1 cellular context compared by ENCODE assay signal in the genomic region with DNA sequence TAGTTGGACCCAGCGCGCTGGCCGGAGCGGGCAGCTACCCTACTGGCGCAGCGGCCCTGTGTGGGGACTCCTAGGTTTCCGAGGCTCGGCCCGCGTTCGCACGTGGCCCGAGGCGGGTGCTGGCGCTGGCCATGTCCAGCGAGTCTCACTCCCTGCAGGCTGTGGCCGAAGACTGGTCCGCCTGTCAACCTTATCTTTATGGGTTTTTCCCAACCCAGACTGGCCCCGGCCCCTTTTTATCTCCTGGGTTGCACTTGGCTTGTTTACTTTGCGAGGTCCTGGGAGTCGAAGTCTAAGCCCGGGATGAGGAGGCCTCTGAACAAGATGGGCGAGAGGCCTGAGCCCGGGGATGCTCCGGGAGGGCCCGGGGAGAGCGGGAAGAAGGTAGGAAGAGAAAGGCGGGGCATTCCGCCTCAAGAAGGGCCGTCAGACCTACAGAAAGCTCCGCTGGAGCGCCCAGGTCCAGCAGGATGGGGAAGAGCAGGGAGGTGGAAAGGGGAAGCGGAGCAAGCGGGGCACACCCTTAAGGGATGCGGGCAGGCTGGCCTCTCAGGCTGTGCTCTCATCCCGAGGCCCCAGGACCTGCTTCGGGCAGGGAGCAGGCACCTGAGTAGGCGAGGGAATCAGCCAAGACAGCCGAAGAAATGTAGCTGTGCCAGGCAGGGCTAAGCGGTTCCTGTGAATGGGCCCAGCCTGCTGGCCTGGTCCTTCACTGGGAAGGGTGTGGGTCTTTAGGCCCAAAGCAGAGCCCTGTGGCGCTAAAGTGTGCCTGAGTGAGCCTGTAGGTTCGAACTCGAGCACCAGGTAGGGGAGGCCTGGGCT.
TF ChIP-seq lines count a peak whose summit lies in the region.

No MANE protein-coding gene starts in this region.

TF ChIP-seq in HepG2, 621 proteins besides CTCF, POLR2A, EP300 and RAD21 (continued from another document and continues in another):
- TF ChIP-seq, protein P1, sequence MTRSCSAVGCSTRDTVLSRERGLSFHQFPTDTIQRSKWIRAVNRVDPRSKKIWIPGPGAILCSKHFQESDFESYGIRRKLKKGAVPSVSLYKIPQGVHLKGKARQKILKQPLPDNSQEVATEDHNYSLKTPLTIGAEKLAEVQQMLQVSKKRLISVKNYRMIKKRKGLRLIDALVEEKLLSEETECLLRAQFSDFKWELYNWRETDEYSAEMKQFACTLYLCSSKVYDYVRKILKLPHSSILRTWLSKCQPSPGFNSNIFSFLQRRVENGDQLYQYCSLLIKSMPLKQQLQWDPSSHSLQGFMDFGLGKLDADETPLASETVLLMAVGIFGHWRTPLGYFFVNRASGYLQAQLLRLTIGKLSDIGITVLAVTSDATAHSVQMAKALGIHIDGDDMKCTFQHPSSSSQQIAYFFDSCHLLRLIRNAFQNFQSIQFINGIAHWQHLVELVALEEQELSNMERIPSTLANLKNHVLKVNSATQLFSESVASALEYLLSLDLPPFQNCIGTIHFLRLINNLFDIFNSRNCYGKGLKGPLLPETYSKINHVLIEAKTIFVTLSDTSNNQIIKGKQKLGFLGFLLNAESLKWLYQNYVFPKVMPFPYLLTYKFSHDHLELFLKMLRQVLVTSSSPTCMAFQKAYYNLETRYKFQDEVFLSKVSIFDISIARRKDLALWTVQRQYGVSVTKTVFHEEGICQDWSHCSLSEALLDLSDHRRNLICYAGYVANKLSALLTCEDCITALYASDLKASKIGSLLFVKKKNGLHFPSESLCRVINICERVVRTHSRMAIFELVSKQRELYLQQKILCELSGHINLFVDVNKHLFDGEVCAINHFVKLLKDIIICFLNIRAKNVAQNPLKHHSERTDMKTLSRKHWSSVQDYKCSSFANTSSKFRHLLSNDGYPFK (CRISPR knock-in tag; IDR thresholded peaks at IDR 0.05; ENCODE audit: borderline replicate concordance) = peak; percentile 83; the same call in 1 of the 2 replicates
- TF ChIP-seq, protein P2, sequence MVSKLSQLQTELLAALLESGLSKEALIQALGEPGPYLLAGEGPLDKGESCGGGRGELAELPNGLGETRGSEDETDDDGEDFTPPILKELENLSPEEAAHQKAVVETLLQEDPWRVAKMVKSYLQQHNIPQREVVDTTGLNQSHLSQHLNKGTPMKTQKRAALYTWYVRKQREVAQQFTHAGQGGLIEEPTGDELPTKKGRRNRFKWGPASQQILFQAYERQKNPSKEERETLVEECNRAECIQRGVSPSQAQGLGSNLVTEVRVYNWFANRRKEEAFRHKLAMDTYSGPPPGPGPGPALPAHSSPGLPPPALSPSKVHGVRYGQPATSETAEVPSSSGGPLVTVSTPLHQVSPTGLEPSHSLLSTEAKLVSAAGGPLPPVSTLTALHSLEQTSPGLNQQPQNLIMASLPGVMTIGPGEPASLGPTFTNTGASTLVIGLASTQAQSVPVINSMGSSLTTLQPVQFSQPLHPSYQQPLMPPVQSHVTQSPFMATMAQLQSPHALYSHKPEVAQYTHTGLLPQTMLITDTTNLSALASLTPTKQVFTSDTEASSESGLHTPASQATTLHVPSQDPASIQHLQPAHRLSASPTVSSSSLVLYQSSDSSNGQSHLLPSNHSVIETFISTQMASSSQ (IDR thresholded peaks at IDR 0.05; ENCODE audit: low read depth) = no peak
- TF ChIP-seq, protein P2 (CRISPR knock-in tag; IDR thresholded peaks at IDR 0.05; ENCODE audit: borderline replicate concordance) = peak; percentile 67; the same call in 1 of the 2 replicates
- TF ChIP-seq NFKB2 (CRISPR knock-in tag; IDR thresholded peaks at IDR 0.05; ENCODE audit: borderline replicate concordance) (peak; percentile 78; the same call in 1 of the 2 replicates), MXD4 (CRISPR knock-in tag; IDR thresholded peaks at IDR 0.05) (peak; percentile 41; the same call in 1 of the 2 replicates), ZNF724P (CRISPR knock-in tag; IDR thresholded peaks at IDR 0.05; ENCODE audit: borderline replicate concordance) (no peak), TCF7 (IDR thresholded peaks at IDR 0.05; ENCODE audit: low read depth) (peak; percentile 87), BCL6 (CRISPR knock-in tag; IDR thresholded peaks at IDR 0.05) (peak; percentile 83), ASH2L (IDR thresholded peaks at IDR 0.05; ENCODE audit: insufficient read length, low read depth, low read length) (no peak), CCAR2 (optimal IDR thresholded peaks at IDR 0.05; ENCODE audit: low read depth, low read length) (peak; percentile 58), TRIM24 (CRISPR knock-in tag; IDR thresholded peaks at IDR 0.05) (no peak), RBAK (CRISPR knock-in tag; IDR thresholded peaks at IDR 0.05) (0 out of 2 replicates have a peak, but pooled peaks have one; percentile 21), ZNF572 (CRISPR knock-in tag; IDR thresholded peaks at IDR 0.05) (no peak), ZNF607 (CRISPR knock-in tag; IDR thresholded peaks at IDR 0.05; ENCODE audit: borderline replicate concordance) (peak; percentile 64; the same call in 1 of the 2 replicates), FOXC1 (CRISPR knock-in tag; IDR thresholded peaks at IDR 0.05; ENCODE audit: borderline replicate concordance) (peak; percentile 67), ZNF44 (CRISPR knock-in tag; IDR thresholded peaks at IDR 0.05) (no peak)
- TF ChIP-seq, protein P3, sequence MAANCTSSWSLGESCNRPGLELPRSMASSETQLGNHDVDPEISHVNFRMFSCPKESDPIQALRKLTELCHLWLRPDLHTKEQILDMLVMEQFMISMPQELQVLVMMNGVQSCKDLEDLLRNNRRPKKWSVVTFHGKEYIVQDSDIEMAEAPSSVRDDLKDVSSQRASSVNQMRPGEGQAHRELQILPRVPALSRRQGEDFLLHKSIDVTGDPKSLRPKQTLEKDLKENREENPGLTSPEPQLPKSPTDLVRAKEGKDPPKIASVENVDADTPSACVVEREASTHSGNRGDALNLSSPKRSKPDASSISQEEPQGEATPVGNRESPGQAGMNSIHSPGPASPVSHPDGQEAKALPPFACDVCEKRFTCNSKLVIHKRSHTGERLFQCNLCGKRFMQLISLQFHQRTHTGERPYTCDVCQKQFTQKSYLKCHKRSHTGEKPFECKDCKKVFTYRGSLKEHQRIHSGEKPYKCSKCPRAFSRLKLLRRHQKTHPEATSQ (CRISPR knock-in tag; IDR thresholded peaks at IDR 0.05; ENCODE audit: borderline replicate concordance) = peak; percentile 83; the same call in 1 of the 2 replicates
- TF ChIP-seq, protein P4, sequence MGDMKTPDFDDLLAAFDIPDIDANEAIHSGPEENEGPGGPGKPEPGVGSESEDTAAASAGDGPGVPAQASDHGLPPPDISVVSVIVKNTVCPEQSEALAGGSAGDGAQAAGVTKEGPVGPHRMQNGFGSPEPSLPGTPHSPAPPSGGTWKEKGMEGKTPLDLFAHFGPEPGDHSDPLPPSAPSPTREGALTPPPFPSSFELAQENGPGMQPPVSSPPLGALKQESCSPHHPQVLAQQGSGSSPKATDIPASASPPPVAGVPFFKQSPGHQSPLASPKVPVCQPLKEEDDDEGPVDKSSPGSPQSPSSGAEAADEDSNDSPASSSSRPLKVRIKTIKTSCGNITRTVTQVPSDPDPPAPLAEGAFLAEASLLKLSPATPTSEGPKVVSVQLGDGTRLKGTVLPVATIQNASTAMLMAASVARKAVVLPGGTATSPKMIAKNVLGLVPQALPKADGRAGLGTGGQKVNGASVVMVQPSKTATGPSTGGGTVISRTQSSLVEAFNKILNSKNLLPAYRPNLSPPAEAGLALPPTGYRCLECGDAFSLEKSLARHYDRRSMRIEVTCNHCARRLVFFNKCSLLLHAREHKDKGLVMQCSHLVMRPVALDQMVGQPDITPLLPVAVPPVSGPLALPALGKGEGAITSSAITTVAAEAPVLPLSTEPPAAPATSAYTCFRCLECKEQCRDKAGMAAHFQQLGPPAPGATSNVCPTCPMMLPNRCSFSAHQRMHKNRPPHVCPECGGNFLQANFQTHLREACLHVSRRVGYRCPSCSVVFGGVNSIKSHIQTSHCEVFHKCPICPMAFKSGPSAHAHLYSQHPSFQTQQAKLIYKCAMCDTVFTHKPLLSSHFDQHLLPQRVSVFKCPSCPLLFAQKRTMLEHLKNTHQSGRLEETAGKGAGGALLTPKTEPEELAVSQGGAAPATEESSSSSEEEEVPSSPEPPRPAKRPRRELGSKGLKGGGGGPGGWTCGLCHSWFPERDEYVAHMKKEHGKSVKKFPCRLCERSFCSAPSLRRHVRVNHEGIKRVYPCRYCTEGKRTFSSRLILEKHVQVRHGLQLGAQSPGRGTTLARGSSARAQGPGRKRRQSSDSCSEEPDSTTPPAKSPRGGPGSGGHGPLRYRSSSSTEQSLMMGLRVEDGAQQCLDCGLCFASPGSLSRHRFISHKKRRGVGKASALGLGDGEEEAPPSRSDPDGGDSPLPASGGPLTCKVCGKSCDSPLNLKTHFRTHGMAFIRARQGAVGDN (CRISPR knock-in tag; IDR thresholded peaks at IDR 0.05) = peak; percentile 97
- TF ChIP-seq, protein P5, sequence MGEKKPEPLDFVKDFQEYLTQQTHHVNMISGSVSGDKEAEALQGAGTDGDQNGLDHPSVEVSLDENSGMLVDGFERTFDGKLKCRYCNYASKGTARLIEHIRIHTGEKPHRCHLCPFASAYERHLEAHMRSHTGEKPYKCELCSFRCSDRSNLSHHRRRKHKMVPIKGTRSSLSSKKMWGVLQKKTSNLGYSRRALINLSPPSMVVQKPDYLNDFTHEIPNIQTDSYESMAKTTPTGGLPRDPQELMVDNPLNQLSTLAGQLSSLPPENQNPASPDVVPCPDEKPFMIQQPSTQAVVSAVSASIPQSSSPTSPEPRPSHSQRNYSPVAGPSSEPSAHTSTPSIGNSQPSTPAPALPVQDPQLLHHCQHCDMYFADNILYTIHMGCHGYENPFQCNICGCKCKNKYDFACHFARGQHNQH (CRISPR knock-in tag; IDR thresholded peaks at IDR 0.05) = peak; percentile 82
- TF ChIP-seq, protein P6, sequence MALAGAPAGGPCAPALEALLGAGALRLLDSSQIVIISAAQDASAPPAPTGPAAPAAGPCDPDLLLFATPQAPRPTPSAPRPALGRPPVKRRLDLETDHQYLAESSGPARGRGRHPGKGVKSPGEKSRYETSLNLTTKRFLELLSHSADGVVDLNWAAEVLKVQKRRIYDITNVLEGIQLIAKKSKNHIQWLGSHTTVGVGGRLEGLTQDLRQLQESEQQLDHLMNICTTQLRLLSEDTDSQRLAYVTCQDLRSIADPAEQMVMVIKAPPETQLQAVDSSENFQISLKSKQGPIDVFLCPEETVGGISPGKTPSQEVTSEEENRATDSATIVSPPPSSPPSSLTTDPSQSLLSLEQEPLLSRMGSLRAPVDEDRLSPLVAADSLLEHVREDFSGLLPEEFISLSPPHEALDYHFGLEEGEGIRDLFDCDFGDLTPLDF (CRISPR knock-in tag; IDR thresholded peaks at IDR 0.05) = peak; percentile 37; the same call in 1 of the 2 replicates
- TF ChIP-seq, protein P7, sequence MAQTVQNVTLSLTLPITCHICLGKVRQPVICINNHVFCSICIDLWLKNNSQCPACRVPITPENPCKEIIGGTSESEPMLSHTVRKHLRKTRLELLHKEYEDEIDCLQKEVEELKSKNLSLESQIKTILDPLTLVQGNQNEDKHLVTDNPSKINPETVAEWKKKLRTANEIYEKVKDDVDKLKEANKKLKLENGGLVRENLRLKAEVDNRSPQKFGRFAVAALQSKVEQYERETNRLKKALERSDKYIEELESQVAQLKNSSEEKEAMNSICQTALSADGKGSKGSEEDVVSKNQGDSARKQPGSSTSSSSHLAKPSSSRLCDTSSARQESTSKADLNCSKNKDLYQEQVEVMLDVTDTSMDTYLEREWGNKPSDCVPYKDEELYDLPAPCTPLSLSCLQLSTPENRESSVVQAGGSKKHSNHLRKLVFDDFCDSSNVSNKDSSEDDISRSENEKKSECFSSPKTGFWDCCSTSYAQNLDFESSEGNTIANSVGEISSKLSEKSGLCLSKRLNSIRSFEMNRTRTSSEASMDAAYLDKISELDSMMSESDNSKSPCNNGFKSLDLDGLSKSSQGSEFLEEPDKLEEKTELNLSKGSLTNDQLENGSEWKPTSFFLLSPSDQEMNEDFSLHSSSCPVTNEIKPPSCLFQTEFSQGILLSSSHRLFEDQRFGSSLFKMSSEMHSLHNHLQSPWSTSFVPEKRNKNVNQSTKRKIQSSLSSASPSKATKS (CRISPR knock-in tag; IDR thresholded peaks at IDR 0.05) = no peak
- TF ChIP-seq, protein P8, sequence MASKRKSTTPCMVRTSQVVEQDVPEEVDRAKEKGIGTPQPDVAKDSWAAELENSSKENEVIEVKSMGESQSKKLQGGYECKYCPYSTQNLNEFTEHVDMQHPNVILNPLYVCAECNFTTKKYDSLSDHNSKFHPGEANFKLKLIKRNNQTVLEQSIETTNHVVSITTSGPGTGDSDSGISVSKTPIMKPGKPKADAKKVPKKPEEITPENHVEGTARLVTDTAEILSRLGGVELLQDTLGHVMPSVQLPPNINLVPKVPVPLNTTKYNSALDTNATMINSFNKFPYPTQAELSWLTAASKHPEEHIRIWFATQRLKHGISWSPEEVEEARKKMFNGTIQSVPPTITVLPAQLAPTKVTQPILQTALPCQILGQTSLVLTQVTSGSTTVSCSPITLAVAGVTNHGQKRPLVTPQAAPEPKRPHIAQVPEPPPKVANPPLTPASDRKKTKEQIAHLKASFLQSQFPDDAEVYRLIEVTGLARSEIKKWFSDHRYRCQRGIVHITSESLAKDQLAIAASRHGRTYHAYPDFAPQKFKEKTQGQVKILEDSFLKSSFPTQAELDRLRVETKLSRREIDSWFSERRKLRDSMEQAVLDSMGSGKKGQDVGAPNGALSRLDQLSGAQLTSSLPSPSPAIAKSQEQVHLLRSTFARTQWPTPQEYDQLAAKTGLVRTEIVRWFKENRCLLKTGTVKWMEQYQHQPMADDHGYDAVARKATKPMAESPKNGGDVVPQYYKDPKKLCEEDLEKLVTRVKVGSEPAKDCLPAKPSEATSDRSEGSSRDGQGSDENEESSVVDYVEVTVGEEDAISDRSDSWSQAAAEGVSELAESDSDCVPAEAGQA (IDR thresholded peaks at IDR 0.05; ENCODE audit: low read depth) = no peak
- TF ChIP-seq, protein P8 (CRISPR knock-in tag; IDR thresholded peaks at IDR 0.05; ENCODE audit: borderline replicate concordance) = 0 out of 2 replicates have a peak, but pooled peaks have one; percentile 83
